In genomic region chr3:178099885-178100284, GRCh38 we compare ENCODE assay signal across 31 cellular contexts.
"Had no signal": no experiment of that assay in that cellular context is flagged by ENCODE, and none has a peak within 500 bp of the region (broad histone marks: within the 10 kb centered on the region; RNA-seq: fewer than 3 reads in every experiment).

No MANE protein-coding gene starts in this region.

- H3K36me3 ChIP-seq: adrenal gland, brain microvascular endothelial cell, MG63, Peyer's patch, SJSA1 had no signal

- ATAC-seq: activated naive CD4-positive, alpha-beta T cell treated with anti-CD3 and anti-CD28 coated beads, Interleukin-2, amount 50 U/mL, for 72 hours; activated T-cell treated with anti-CD3 and anti-CD28 coated beads, Interleukin-2, amount 50 U/mL, for 4 hours had no signal

- H3K4me3 ChIP-seq: adrenal gland, MG63, Peyer's patch, SJSA1 had no signal

- H3K27me3 ChIP-seq: adrenal gland, brain microvascular endothelial cell, MG63, Peyer's patch, SJSA1 had no signal

- DNase-seq: activated B cell treated with CpG ODN at 0.5 μM for 24 hours; activated CD4-positive, alpha-beta memory T cell treated with anti-CD3 and anti-CD28 coated beads for 36 hours; activated CD4-positive, alpha-beta T cell treated with anti-CD3 and anti-CD28 coated beads for 4 hours; activated CD4-positive, alpha-beta T cell treated with anti-CD3 and anti-CD28 coated beads, Interleukin-2, amount 50 U/mL, for 1 hour; activated CD4-positive, CD25-positive, alpha-beta regulatory T cell treated with anti-CD3 and anti-CD28 coated beads, Interleukin-2, amount 50 U/mL, for 72 hours; activated CD8-positive, alpha-beta memory T cell treated with anti-CD3 and anti-CD28 coated beads, Interleukin-2, amount 50 U/mL, for 4 hours; activated gamma-delta T cell treated with Interleukin-2 at 50 U/mL for 16 hours; activated naive CD4-positive, alpha-beta T cell treated with anti-CD3 and anti-CD28 coated beads for 36 hours; activated T-cell treated with anti-CD3 and anti-CD28 coated beads for 4 hours; activated T-cell treated with anti-CD3 and anti-CD28 coated beads, Interleukin-2, amount 50 U/mL, for 4 hours; adrenal gland; brain microvascular endothelial cell; central memory CD4-positive, alpha-beta T cell; Karpas-422; KBM-7; MG63; NCI-H1048; NCI-H1105 treated with DMSO at 0.1 percent for 48 hours; NCI-H1436; NCI-H1694; NCI-H1930; NCI-H345; NCI-H526; NCI-H748 treated with DMSO at 0.1 percent for 48 hours; OCI-M1; Peyer's patch; RPMI8226; SHP77 treated with DMSO at 0.1 percent for 48 hours; T1000 had no signal

- H3K4me1 ChIP-seq: Peyer's patch, SJSA1 had no signal

- H3K27ac ChIP-seq: adrenal gland, brain microvascular endothelial cell, Peyer's patch, SJSA1 had no signal

- H3K9me3 ChIP-seq: adrenal gland, Peyer's patch, SJSA1 had no signal
